Comparison of ENCODE assay signal across 8 cellular contexts in the genomic region with DNA sequence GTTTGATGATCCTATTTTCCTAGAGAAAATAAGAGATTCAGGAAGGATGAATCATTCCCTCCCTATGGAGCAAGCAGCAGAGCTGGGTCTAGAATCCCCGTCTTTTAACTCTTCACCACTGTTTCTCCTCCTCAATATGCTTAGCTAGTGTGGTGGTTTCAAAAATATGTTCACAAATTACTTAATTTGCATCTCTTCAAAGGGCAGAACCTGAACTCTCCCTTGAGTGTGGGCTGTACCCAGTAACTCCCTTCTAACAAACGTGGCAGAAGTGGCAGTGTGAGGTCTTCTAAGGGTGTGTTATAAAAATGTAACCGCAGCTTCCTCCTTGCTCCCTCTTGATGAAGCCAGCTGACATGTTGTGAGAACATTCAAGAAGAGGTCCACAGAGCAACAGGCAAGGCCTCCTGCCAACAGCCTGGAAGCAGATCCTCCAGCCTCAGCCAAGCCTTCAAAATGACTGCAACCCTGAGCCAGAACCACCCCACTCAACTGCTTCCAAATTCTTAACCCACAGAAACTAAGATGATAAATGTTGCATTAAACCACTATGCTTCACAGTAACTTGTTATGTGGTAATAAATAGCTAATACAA. TPM values are rescaled to one million over a fixed set of nuclear protein-coding genes. Genes with fewer than 3 reads are reported as not detected.
DNase-seq lines count a peak whose midpoint lies in the region; ATAC-seq and TF ChIP-seq lines count a peak whose summit lies in the region.

No MANE protein-coding gene starts in this region.

- H3K27ac ChIP-seq in heart right ventricle (peak overlapping the region in 7 of 10 donors; percentile 40 to 84 (median 52)), smooth muscle cell (ENCODE audit: low read depth) (peak overlapping the region; percentile 54)

- peaks cover 18 to 60% (median 37%) of the 10 kb centered on the region in 9 donors for H3K4me1 ChIP-seq in heart right ventricle
- H3K4me1 ChIP-seq in smooth muscle cell (ENCODE audit: low read depth) = peaks cover 12% of the 10 kb centered on the region

- H3K36me3 Mint-ChIP-seq in activated naive CD4-positive, alpha-beta T cell treated with anti-CD3 and anti-CD28 coated beads, Interleukin-2, amount 50 U/mL, for 24 hours = no peaks in the 10 kb centered on the region

- no peak for TF ChIP-seq CTCF in heart right ventricle (IDR thresholded peaks at IDR 0.05)
- TF ChIP-seq CTCF in smooth muscle cell (IDR thresholded peaks at IDR 0.05; ENCODE audit: borderline replicate concordance, insufficient read depth, poor library complexity, severe bottlenecking) = no peak

- H3K4me3 ChIP-seq in heart right ventricle = peak overlapping the region in 1 of 10 donors; percentile 7
- no peak overlapping the region for H3K4me3 ChIP-seq in smooth muscle cell

- H3K36me3 ChIP-seq in heart right ventricle (no peaks in the 10 kb centered on the region), smooth muscle cell (ENCODE audit: low read depth) (no peaks in the 10 kb centered on the region)

- intact Hi-C loops in heart right ventricle (cut with DNase I) = loop anchor here in 1 of 10 donors (5.0 kb wide), 1 partner anchor 35 kb away; the partner anchor contains the start of gene SRPK2

- H3K4me1 Mint-ChIP-seq in activated naive CD4-positive, alpha-beta T cell treated with anti-CD3 and anti-CD28 coated beads, Interleukin-2, amount 50 U/mL, for 24 hours = peaks cover 72% of the 10 kb centered on the region

- H3K27ac Mint-ChIP-seq in activated naive CD4-positive, alpha-beta T cell treated with anti-CD3 and anti-CD28 coated beads, Interleukin-2, amount 50 U/mL, for 24 hours = peak overlapping the region; percentile 31

- ATAC-seq in GM18867 (IDR thresholded peaks at IDR 0.05; ENCODE audit: unreplicated experiment) (peak; percentile 94), HG03060 (IDR thresholded peaks at IDR 0.05; ENCODE audit: low read depth, unreplicated experiment) (peak; percentile 89), heart right ventricle (peak; percentile 82 to 92 (median 90))

- H2AFZ ChIP-seq in smooth muscle cell (ENCODE audit: low read depth) = no peak overlapping the region

- no peaks in the 10 kb centered on the region for H3F3A ChIP-seq in smooth muscle cell (ENCODE audit: low read depth)

- H3K79me2 ChIP-seq in smooth muscle cell (ENCODE audit: low read depth) = peaks cover 70% of the 10 kb centered on the region

- H3K27me3 Mint-ChIP-seq in activated naive CD4-positive, alpha-beta T cell treated with anti-CD3 and anti-CD28 coated beads, Interleukin-2, amount 50 U/mL, for 24 hours = no peaks in the 10 kb centered on the region

- peaks cover 89% of the 10 kb centered on the region for H4K20me1 ChIP-seq in smooth muscle cell (ENCODE audit: low read depth)

- no peak overlapping the region for H3K9ac ChIP-seq in smooth muscle cell (ENCODE audit: low read depth)

- H3K9me3 ChIP-seq in heart right ventricle (no peaks in the 10 kb centered on the region), smooth muscle cell (replicated peaks; ENCODE audit: low read depth) (no peaks in the 10 kb centered on the region)

- DNase-seq in RPMI8226 (peak; percentile 96), heart right ventricle (peak; percentile 69 to 70), smooth muscle cell (lab: John Stamatoyannopoulos, UW; ENCODE audit: unreplicated experiment) (no peak), OCI-M2 (lab: John Stamatoyannopoulos, UW; ENCODE audit: unreplicated experiment) (no peak), HK-2 (ENCODE audit: unreplicated experiment) (no peak)

- peak overlapping the region; percentile 49 for H3K4me3 Mint-ChIP-seq in activated naive CD4-positive, alpha-beta T cell treated with anti-CD3 and anti-CD28 coated beads, Interleukin-2, amount 50 U/mL, for 24 hours

- H3K4me2 ChIP-seq in smooth muscle cell = peak overlapping the region; percentile 27

- H3K9me3 Mint-ChIP-seq in activated naive CD4-positive, alpha-beta T cell treated with anti-CD3 and anti-CD28 coated beads, Interleukin-2, amount 50 U/mL, for 24 hours = no peaks in the 10 kb centered on the region

- H3K27me3 ChIP-seq in heart right ventricle = no peaks in the 10 kb centered on the region
- H3K27me3 ChIP-seq in smooth muscle cell (ENCODE audit: low read depth) = no peaks in the 10 kb centered on the region

- WGBS in heart right ventricle, 2 donors = 25 to 32% methylated on average over 3 of the region's 3 CpGs
- 25% methylated on average over 3 of the region's 3 CpGs for WGBS in smooth muscle cell (ENCODE audit: low lambda C conversion rate)

RNA-seq across cellular contexts. Expression of gene SRPK2, which starts 36.6 kb away (rescaled TPM):
- total RNA-seq in heart right ventricle (10 to 100 TPM; 30.3 to 40.4 (median 36.6) TPM), smooth muscle cell (28.0 and 39.2 TPM in 2 replicates)
- polyA plus RNA-seq in heart right ventricle (10 to 100 TPM; 10.5 to 11.1 TPM), smooth muscle cell (21.9 and 37.5 TPM in 2 replicates)

Comparison
In these comparisons a context has a peak if more than half of its experiments do, and no peak if none do; other contexts are left out.
1. DNase-seq: peak in RPMI8226 (single experiment) and heart right ventricle (2 of 2); none in smooth muscle cell (single experiment), OCI-M2 (single experiment) and HK-2 (single experiment).
2. Peak in every context shown above with its lines, with median percentiles within 50 percentile points of each other: ATAC-seq.